Comparison of ENCODE assay signal across 24 cellular contexts in genomic region chr4:111494471-111494870, GRCh38.
"Had no signal": no experiment of that assay in that cellular context is flagged by ENCODE, and none has a peak within 500 bp of the region (broad histone marks: within the 10 kb centered on the region; RNA-seq: fewer than 3 reads in every experiment).

No MANE protein-coding gene starts in this region.

- ATAC-seq: activated CD8-positive, alpha-beta memory T cell treated with anti-CD3 and anti-CD28 coated beads, Interleukin-2, amount 10 ng/mL, durations not matched to agents 7 days and 5 days; activated T-helper 17 cell treated with anti-CD3 and anti-CD28 coated beads, Interleukin-2, amount 50 U/mL, for 72 hours; effector memory CD8-positive, alpha-beta T cell; foreskin keratinocyte; psoas muscle; right cardiac atrium had no signal

- DNase-seq: activated B cell treated with CpG ODN at 0.5 μM for 24 hours; activated CD4-positive, alpha-beta memory T cell treated with anti-CD3 and anti-CD28 coated beads, Interleukin-2, amount 10 ng/mL, durations not matched to agents 7 days and 5 days; activated CD4-positive, alpha-beta T cell treated with anti-CD3 and anti-CD28 coated beads for 4 hours; activated CD8-positive, alpha-beta memory T cell treated with anti-CD3 and anti-CD28 coated beads, Interleukin-2, amount 10 ng/mL, durations not matched to agents 7 days and 5 days; activated naive CD4-positive, alpha-beta T cell; activated naive CD8-positive, alpha-beta T cell treated with anti-CD3 and anti-CD28 coated beads for 36 hours; dermis blood vessel endothelial cell; effector memory CD8-positive, alpha-beta T cell; esophagus squamous epithelium; foreskin keratinocyte; glutamatergic neuron; hypothalamus; left ventricle myocardium inferior; mammary epithelial cell; naive B cell; ovary; psoas muscle; right cardiac atrium; small intestine; stimulated activated CD4-positive, alpha-beta T cell treated with anti-CD3 and anti-CD28 coated beads, Interleukin-4, amount 100 ng/mL, for 1 hour; stomach; T-helper 1 cell; T-helper 9 cell had no signal

- H3K4me3 ChIP-seq: esophagus squamous epithelium, left ventricle myocardium inferior, ovary, psoas muscle, stomach had no signal

- H3K27me3 ChIP-seq: esophagus squamous epithelium, foreskin keratinocyte, ovary, stomach had no signal

- H3K9me3 ChIP-seq: esophagus squamous epithelium, left ventricle myocardium inferior, ovary, psoas muscle, stomach had no signal

- H3K4me1 ChIP-seq: esophagus squamous epithelium, left ventricle myocardium inferior, psoas muscle, stomach had no signal

- H3K27ac ChIP-seq: esophagus squamous epithelium, foreskin keratinocyte, left ventricle myocardium inferior, ovary, psoas muscle, stomach had no signal

- H3K36me3 ChIP-seq: esophagus squamous epithelium, left ventricle myocardium inferior, ovary, stomach had no signal
